16 cellular contexts compared by ENCODE assay signal in genomic region chr3:72058493-72059081, GRCh38.
A peak's percentile ranks its signal among the peaks of the same experiment; 100 is the strongest.
DNase-seq lines count a peak whose midpoint lies in the region; ATAC-seq and TF ChIP-seq lines count a peak whose summit lies in the region.
"Had no signal": no experiment of that assay in that cellular context is flagged by ENCODE, and none has a peak within 500 bp of the region (broad histone marks: within the 10 kb centered on the region; RNA-seq: fewer than 3 reads in every experiment).

No MANE protein-coding gene starts in this region.

- no peaks in the 10 kb centered on the region for H3K27me3 ChIP-seq in WERI-Rb-1 (ENCODE audit: insufficient read depth, low read depth, severe bottlenecking)
- no peaks in the 10 kb centered on the region for H3K27me3 ChIP-seq in CD8-positive, alpha-beta memory T cell (ENCODE audit: insufficient read depth, low read length, poor library complexity, severe bottlenecking)

- no peak overlapping the region for H3K4me3 Mint-ChIP-seq in activated CD4-positive, alpha-beta T cell treated with anti-CD3 and anti-CD28 coated beads, Interleukin-2, amount 10 ng/mL, durations not matched to agents 24 days and 14 days
- H3K4me3 Mint-ChIP-seq in CD8-positive, alpha-beta memory T cell = no peak overlapping the region
- H3K4me3 Mint-ChIP-seq: HFFc6; naive thymus-derived CD4-positive, alpha-beta T cell; stimulated activated naive B cell treated with anti-CD40 and anti-IgM and Interleukin-4, amounts not matched to agents 10 μg/mL and 1 μg/mL and 100 μg/mL, for 72 hours; type B pancreatic cell had no signal

- no peaks in the 10 kb centered on the region for H3K27me3 Mint-ChIP-seq in activated CD4-positive, alpha-beta T cell treated with anti-CD3 and anti-CD28 coated beads, Interleukin-2, amount 10 ng/mL, durations not matched to agents 24 days and 14 days
- H3K27me3 Mint-ChIP-seq in CD8-positive, alpha-beta memory T cell = peaks cover 18 to 24% of the 10 kb centered on the region in 2 donors
- H3K27me3 Mint-ChIP-seq: naive thymus-derived CD4-positive, alpha-beta T cell had no signal

- H3K4me1 Mint-ChIP-seq in activated CD4-positive, alpha-beta T cell treated with anti-CD3 and anti-CD28 coated beads, Interleukin-2, amount 10 ng/mL, durations not matched to agents 24 days and 14 days = peaks cover 5% of the 10 kb centered on the region
- H3K4me1 Mint-ChIP-seq in CD8-positive, alpha-beta memory T cell = no peaks in the 10 kb centered on the region
- H3K4me1 Mint-ChIP-seq: stimulated activated naive B cell treated with anti-CD40 and anti-IgM and Interleukin-4, amounts not matched to agents 10 μg/mL and 1 μg/mL and 100 μg/mL, for 72 hours had no signal

- intact Hi-C loops in activated CD4-positive, alpha-beta T cell treated with anti-CD3 and anti-CD28 coated beads, Interleukin-2, amount 10 ng/mL, durations not matched to agents 24 days and 14 days (cut with micrococcal nuclease) = no loop called here

- H3K9me3 ChIP-seq in WERI-Rb-1 (ENCODE audit: severe bottlenecking) = no peaks in the 10 kb centered on the region
- H3K9me3 ChIP-seq in CD8-positive, alpha-beta memory T cell (ENCODE audit: low read length) = no peaks in the 10 kb centered on the region

- no peak for TF ChIP-seq CTCF in WERI-Rb-1 (IDR thresholded peaks at IDR 0.05; ENCODE audit: low read depth, low read length)

- ATAC-seq in left lobe of liver (peak; percentile 94), GM18858 (IDR thresholded peaks at IDR 0.05; ENCODE audit: unreplicated experiment) (no peak)
- ATAC-seq: lower lobe of right lung; naive thymus-derived CD4-positive, alpha-beta T cell; stimulated activated naive B cell treated with anti-CD40 and anti-IgM and Interleukin-4, amounts not matched to agents 10 μg/mL and 1 μg/mL and 100 μg/mL, for 72 hours had no signal

- no peaks in the 10 kb centered on the region for H3K36me3 ChIP-seq in WERI-Rb-1
- H3K36me3 ChIP-seq in CD8-positive, alpha-beta memory T cell (ENCODE audit: insufficient read depth, low read length) = no peaks in the 10 kb centered on the region
- H3K36me3 ChIP-seq: lower lobe of right lung had no signal

- H3K9me3 Mint-ChIP-seq in activated CD4-positive, alpha-beta T cell treated with anti-CD3 and anti-CD28 coated beads, Interleukin-2, amount 10 ng/mL, durations not matched to agents 24 days and 14 days = peaks cover 12% of the 10 kb centered on the region
- peaks cover 3 to 7% (median 4%) of the 10 kb centered on the region in 5 donors for H3K9me3 Mint-ChIP-seq in CD8-positive, alpha-beta memory T cell
- H3K9me3 Mint-ChIP-seq: HFFc6 had no signal

- CTCF ChIA-PET in CD8-positive, alpha-beta memory T cell (lab: Charles Lee) = no interaction called here

- POLR2A ChIA-PET in CD8-positive, alpha-beta memory T cell (lab: Charles Lee) = no interaction called here

- no peak overlapping the region for H3K4me3 ChIP-seq in WERI-Rb-1 (ENCODE audit: low read depth, low read length)
- no peak overlapping the region for H3K4me3 ChIP-seq in CD8-positive, alpha-beta memory T cell (ENCODE audit: low read length)
- H3K4me3 ChIP-seq: lower lobe of right lung had no signal

- peaks cover 4% of the 10 kb centered on the region for H3K36me3 Mint-ChIP-seq in activated CD4-positive, alpha-beta T cell treated with anti-CD3 and anti-CD28 coated beads, Interleukin-2, amount 10 ng/mL, durations not matched to agents 24 days and 14 days (ENCODE audit: low read depth)
- H3K36me3 Mint-ChIP-seq in CD8-positive, alpha-beta memory T cell = no peaks in the 10 kb centered on the region
- H3K36me3 Mint-ChIP-seq: type B pancreatic cell had no signal

- H3K4me1 ChIP-seq in CD8-positive, alpha-beta memory T cell (ENCODE audit: insufficient read depth, low read length) = no peaks in the 10 kb centered on the region
- H3K4me1 ChIP-seq: lower lobe of right lung had no signal

- peak overlapping the region; percentile 81 for H3K27ac ChIP-seq in WERI-Rb-1
- H3K27ac ChIP-seq in CD8-positive, alpha-beta memory T cell (ENCODE audit: low read depth, low read length) = no peak overlapping the region
- H3K27ac ChIP-seq: lower lobe of right lung had no signal

- DNase-seq in DMS79 treated with DMSO at 0.1 percent for 48 hours (lab: John Stamatoyannopoulos, UW) (peak; percentile 9), NCI-H2107 (lab: John Stamatoyannopoulos, UW) (peak; percentile 6), WERI-Rb-1 (peak; percentile 85), left lobe of liver (ENCODE audit: low spot score) (peak; percentile 82), AG08395 (ENCODE audit: low spot score) (no peak)
- DNase-seq in activated CD4-positive, alpha-beta T cell treated with anti-CD3 and anti-CD28 coated beads, Interleukin-2, amount 10 ng/mL, durations not matched to agents 24 days and 14 days = no peak
- no peak for DNase-seq in CD8-positive, alpha-beta memory T cell
- DNase-seq: activated CD4-positive, CD25-positive, alpha-beta regulatory T cell; activated effector memory CD4-positive, alpha-beta T cell treated with Interleukin-2 at 50 U/mL for 16 hours; DND-41; HFFc6; lower lobe of right lung; naive thymus-derived CD4-positive, alpha-beta T cell; stimulated activated naive B cell treated with anti-CD40 and anti-IgM and Interleukin-4, amounts not matched to agents 10 μg/mL and 1 μg/mL and 100 μg/mL, for 72 hours had no signal

- H3K27ac Mint-ChIP-seq in activated CD4-positive, alpha-beta T cell treated with anti-CD3 and anti-CD28 coated beads, Interleukin-2, amount 10 ng/mL, durations not matched to agents 24 days and 14 days = no peak overlapping the region
- H3K27ac Mint-ChIP-seq in CD8-positive, alpha-beta memory T cell = no peak overlapping the region
- H3K27ac Mint-ChIP-seq: HFFc6; naive thymus-derived CD4-positive, alpha-beta T cell; stimulated activated naive B cell treated with anti-CD40 and anti-IgM and Interleukin-4, amounts not matched to agents 10 μg/mL and 1 μg/mL and 100 μg/mL, for 72 hours; type B pancreatic cell had no signal

Comparison
In these comparisons a context has a peak if more than half of its experiments do, and no peak if none do; other contexts are left out.
1. DNase-seq: peak in DMS79 treated with DMSO at 0.1 percent for 48 hours (single experiment), NCI-H2107 (single experiment), WERI-Rb-1 (single experiment) and left lobe of liver (single experiment); none in AG08395 (single experiment), activated CD4-positive, alpha-beta T cell treated with anti-CD3 and anti-CD28 coated beads, Interleukin-2, amount 10 ng/mL, durations not matched to agents 24 days and 14 days (single experiment) and CD8-positive, alpha-beta memory T cell (0 of 5).